In the genomic region with DNA sequence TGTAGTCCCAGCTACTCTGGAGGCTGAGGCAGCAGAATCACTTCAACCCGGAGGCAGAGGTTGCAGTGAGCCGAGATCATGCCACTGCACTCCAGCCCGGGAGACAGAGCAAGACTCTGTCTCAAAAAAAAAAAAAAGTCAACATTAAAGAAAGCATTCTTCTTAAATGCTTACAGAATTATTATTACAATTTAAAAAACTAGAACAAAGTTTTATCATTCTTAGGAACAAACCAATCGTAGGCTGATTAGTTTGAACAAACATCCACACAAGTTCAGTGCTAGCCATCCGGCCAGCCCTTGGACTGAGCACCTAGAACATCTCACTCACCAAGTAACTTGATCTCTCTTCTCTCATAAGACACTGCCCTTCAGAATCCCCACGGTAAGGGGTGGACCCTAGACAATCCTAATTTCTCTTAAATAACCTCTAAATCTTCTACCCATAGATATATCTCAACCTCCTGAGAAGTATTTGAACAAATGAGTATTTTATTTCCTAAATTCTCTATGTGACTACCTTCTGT, we compare ENCODE assay signal across 1 cellular context.
TF ChIP-seq lines count a peak whose summit lies in the region.

No MANE protein-coding gene starts in this region.

TF ChIP-seq in SK-N-SH treated with all-trans-retinoic acid at 6 μM for 48 hours, 23 proteins besides CTCF, POLR2A, EP300 and RAD21 (continued from another document):
- TF ChIP-seq PATZ1 (CRISPR knock-in tag; IDR thresholded peaks at IDR 0.05; ENCODE audit: borderline replicate concordance), result no peak
